12 cellular contexts compared by ENCODE assay signal in the genomic region with DNA sequence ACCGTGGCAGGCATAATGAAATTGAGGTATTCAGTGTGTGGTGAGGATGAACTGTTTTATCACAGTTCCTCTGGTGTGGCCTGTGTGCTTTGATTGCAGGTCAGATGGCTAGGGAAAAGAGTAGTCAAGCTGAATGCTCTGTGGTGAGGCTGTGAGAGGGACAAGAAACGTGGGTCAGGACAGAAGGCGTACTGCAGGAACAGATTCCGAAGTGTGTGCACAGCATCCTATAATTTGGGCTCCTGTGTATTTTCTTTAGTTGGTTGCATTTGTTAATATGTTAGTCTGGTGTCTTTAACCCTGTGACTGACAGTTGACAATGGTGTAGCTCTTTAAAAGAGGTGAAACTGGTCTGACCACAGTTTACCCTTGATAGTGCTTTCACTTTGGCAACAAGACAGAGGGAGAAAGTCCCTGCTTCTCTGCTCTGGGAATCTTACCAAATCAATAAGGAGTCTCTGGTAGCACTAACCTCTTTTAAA.
A peak's percentile ranks its signal among the peaks of the same experiment; 100 is the strongest.
DNase-seq lines count a peak whose midpoint lies in the region; ATAC-seq, FAIRE-seq and TF ChIP-seq lines count a peak whose summit lies in the region.
"Had no signal": no experiment of that assay in that cellular context is flagged by ENCODE, and none has a peak within 500 bp of the region (broad histone marks: within the 10 kb centered on the region; RNA-seq: fewer than 3 reads in every experiment).

No MANE protein-coding gene starts in this region.

- 32 to 59% (median 43%) methylated on average over 4 of the region's 4 CpGs for WGBS in small intestine, 3 donors

- H3K36me3 ChIP-seq in small intestine (ENCODE audit: control insufficient read depth in 2 of 2, insufficient read depth in 2 of 2, low read length in 2 of 2) (no peaks in the 10 kb centered on the region), kidney (ENCODE audit: control insufficient read depth in 1 of 2, insufficient read depth in 2 of 2, low read length in 2 of 2) (no peaks in the 10 kb centered on the region)

- H3K27me3 ChIP-seq in small intestine (ENCODE audit: control insufficient read depth in 2 of 2, insufficient read depth in 2 of 2, low read length in 2 of 2), result no peaks in the 10 kb centered on the region

- H3K4me1 ChIP-seq in small intestine (ENCODE audit: control insufficient read depth in 2 of 2, insufficient read depth in 1 of 2, low read depth in 1 of 2, low read length in 1 of 2) (peaks cover 0 to 2% of the 10 kb centered on the region in 2 donors), kidney (ENCODE audit: control insufficient read depth in 1 of 2, insufficient read depth in 1 of 2, low read depth in 1 of 2, low read length in 2 of 2) (no peaks in the 10 kb centered on the region)

- H3K4me3 ChIP-seq in small intestine (ENCODE audit: low read depth in 1 of 2, low read length in 2 of 2) (no peak overlapping the region), kidney (ENCODE audit: low read length in 2 of 2) (no peak overlapping the region)
- H3K4me3 ChIP-seq: skin epidermis had no signal

- H3K9me3 ChIP-seq in small intestine (ENCODE audit: control insufficient read depth, low read depth) (no peaks in the 10 kb centered on the region), kidney (ENCODE audit: control insufficient read depth in 1 of 2, low read length in 2 of 2) (no peaks in the 10 kb centered on the region)

- FAIRE-seq in small intestine (lab: Jason Lieb, UNC), result no peak
- FAIRE-seq in kidney (lab: Jason Lieb, UNC), result no peak

- H3K27ac ChIP-seq in small intestine (ENCODE audit: low read depth in 1 of 2, low read length in 1 of 2), result no peak overlapping the region
- no peak overlapping the region for H3K27ac ChIP-seq in kidney (ENCODE audit: low read depth in 2 of 2, low read length in 2 of 2)
- H3K27ac ChIP-seq: 22Rv1, epithelial cell of prostate, skin epidermis had no signal

- intact Hi-C loops in kidney (cut with DNase I), result no loop called here

- no peak overlapping the region for H3K9ac ChIP-seq in kidney (ENCODE audit: low read length in 2 of 2)

- DNase-seq in DMS153 (lab: John Stamatoyannopoulos, UW), result peak; percentile 39
- DNase-seq in DMS153 treated with DMSO at 0.1 percent for 48 hours (lab: John Stamatoyannopoulos, UW; ENCODE audit: unreplicated experiment), result no peak
- peak; percentile 28 for DNase-seq in small intestine
- no peak for DNase-seq in inferior parietal cortex (ENCODE audit: extremely low spot score)
- DNase-seq in kidney, result no peak
- no peak for DNase-seq in erythroblast (lab: John Stamatoyannopoulos, UW)
- DNase-seq: GDM1 had no signal

- ATAC-seq in HG02588 (IDR thresholded peaks at IDR 0.05; ENCODE audit: unreplicated experiment), result peak; percentile 81
- ATAC-seq in HG03469 (IDR thresholded peaks at IDR 0.05; ENCODE audit: unreplicated experiment), result peak; percentile 74

- TF ChIP-seq POLR2A in erythroblast (IDR thresholded peaks at IDR 0.05; ENCODE audit: low read length), result no peak

- no peak for TF ChIP-seq CTCF in kidney (IDR thresholded peaks at IDR 0.05; ENCODE audit: borderline replicate concordance, extremely low read depth, insufficient read depth)

Comparison
In these comparisons a context has a peak if more than half of its experiments do, and no peak if none do; other contexts are left out.
1. DNase-seq: peak in DMS153 (single experiment) and small intestine (single experiment); none in DMS153 treated with DMSO at 0.1 percent for 48 hours (single experiment), inferior parietal cortex (single experiment), kidney (single experiment) and erythroblast (0 of 2).